ENCODE assay signal across 10 cellular contexts in the genomic region with DNA sequence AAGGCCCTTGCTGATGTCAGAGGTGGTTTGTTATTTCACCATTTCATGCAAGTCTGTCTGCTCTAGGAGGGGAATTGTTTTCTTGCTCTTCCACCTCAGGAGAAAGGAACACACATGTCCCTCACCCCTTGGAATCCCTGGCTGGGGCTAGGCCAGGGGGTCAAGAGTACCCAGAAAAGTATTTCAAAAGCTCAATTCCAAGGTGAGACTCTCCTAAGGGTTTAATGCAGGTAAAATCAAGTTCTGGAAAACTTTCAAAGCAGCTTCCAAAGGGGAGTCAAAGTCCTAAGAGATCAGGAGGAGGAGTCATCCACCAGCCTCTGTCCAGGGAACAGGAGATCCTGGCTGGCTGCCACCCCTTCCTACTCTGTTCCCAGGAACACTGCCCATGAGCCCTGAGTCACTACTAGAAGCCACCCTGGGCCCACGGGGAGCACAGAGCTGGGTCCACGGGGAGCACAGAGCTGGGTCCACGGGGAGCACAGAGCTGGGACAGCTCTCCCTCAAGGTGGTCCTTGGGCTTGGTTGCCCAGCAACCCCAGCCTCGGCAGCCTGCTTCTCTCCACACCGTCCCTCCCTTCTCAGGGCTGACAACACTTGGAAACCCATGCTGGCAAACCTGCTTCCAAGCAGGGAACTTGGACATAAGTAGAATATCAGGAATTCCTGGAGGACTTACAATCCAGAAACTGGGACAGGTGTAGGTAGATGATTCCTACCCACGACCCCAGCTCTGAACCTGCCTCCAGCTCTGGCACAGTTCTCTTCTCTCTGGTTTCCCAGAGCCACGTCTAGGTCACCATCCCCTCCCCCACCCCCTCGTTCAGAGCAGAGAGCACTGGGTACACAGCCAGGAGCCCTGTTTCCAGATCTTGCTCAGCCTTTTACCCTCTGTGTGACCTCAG. TPM values are rescaled to one million over a fixed set of nuclear protein-coding genes. Genes with fewer than 3 reads are reported as not detected.
DNase-seq lines count a peak whose midpoint lies in the region; ATAC-seq and TF ChIP-seq lines count a peak whose summit lies in the region.
"Had no signal": no experiment of that assay in that cellular context is flagged by ENCODE, and none has a peak within 500 bp of the region (broad histone marks: within the 10 kb centered on the region; RNA-seq: fewer than 3 reads in every experiment).

No MANE protein-coding gene starts in this region.

- H3K9ac ChIP-seq in PC-3 (ENCODE audit: low read length), result no peak overlapping the region
- peak overlapping the region; percentile 19 to 57 for H3K9ac ChIP-seq in mucosa of rectum (ENCODE audit: low read depth in 1 of 2, low read length in 2 of 2)

- no peaks in the 10 kb centered on the region for H3F3A ChIP-seq in PC-3 (ENCODE audit: low read length, unreplicated experiment)

- intact Hi-C loops in PC-3 (cut with micrococcal nuclease), result no loop called here

- no peaks in the 10 kb centered on the region for H3K79me2 ChIP-seq in PC-3 (ENCODE audit: low read length)

- CTCF ChIA-PET in PC-3 (lab: Charles Lee), result no interaction called here

- H3K4me3 ChIP-seq in BE2C (ENCODE audit: low read depth, low read length) (no peak overlapping the region), PC-3 (ENCODE audit: low read length) (no peak overlapping the region), epithelial cell of proximal tubule (ENCODE audit: low read depth, low read length) (no peak overlapping the region), mucosa of rectum (ENCODE audit: low read length in 2 of 2) (peak overlapping the region; percentile 2 to 41)

- H3K9me3 ChIP-seq in BE2C, result no peaks in the 10 kb centered on the region
- H3K9me3 ChIP-seq in PC-3 (ENCODE audit: low read length), result no peaks in the 10 kb centered on the region
- no peaks in the 10 kb centered on the region for H3K9me3 ChIP-seq in mucosa of rectum (ENCODE audit: control insufficient read depth in 2 of 2, low read length in 2 of 2)

- peaks cover 10% of the 10 kb centered on the region for H3K4me1 ChIP-seq in BE2C
- peaks cover 20% of the 10 kb centered on the region for H3K4me1 ChIP-seq in PC-3 (ENCODE audit: insufficient read depth, low read length)
- H3K4me1 ChIP-seq in mucosa of rectum (ENCODE audit: control insufficient read depth in 2 of 2, insufficient read depth in 2 of 2, low read length in 2 of 2), result peaks cover 24 to 35% of the 10 kb centered on the region in 2 donors

- DNase-seq in BE2C, result peak; percentile 63
- DNase-seq in PC-3, result peak; percentile 87
- DNase-seq in epithelial cell of proximal tubule (ENCODE audit: low read depth), result peak; percentile 70
- no peak for DNase-seq in NCI-H526 treated with DMSO at 0.1 percent for 48 hours (lab: John Stamatoyannopoulos, UW)
- no peak for DNase-seq in NCI-H2171 treated with DMSO at 0.1 percent for 48 hours (lab: John Stamatoyannopoulos, UW)
- DNase-seq: activated T-cell treated with anti-CD3 and anti-CD28 coated beads for 4 hours, DMS79 treated with DMSO at 0.1 percent for 48 hours had no signal

- BruUV-seq in PC-3 (replicated peaks; lab: Mats Ljungman, UMichigan), result no TSS peak

- ATAC-seq in PC-3 (peak; percentile 96), GM19035 (IDR thresholded peaks at IDR 0.05; ENCODE audit: unreplicated experiment) (no peak), HG03280 (IDR thresholded peaks at IDR 0.05; ENCODE audit: unreplicated experiment) (no peak)

- no peak overlapping the region for H2AFZ ChIP-seq in PC-3 (ENCODE audit: low read length)

- H4K20me1 ChIP-seq in PC-3 (ENCODE audit: low read length), result no peaks in the 10 kb centered on the region

- no peaks in the 10 kb centered on the region for H3K9me2 ChIP-seq in PC-3 (replicated peaks; ENCODE audit: low read length)

- POLR2A ChIA-PET in PC-3 (lab: Charles Lee; ENCODE audit: unreplicated experiment), result no interaction called here

- no peak overlapping the region for H3K4me2 ChIP-seq in PC-3 (ENCODE audit: low read length)

- H3K27me3 ChIP-seq in BE2C (no peaks in the 10 kb centered on the region), PC-3 (ENCODE audit: low read length) (no peaks in the 10 kb centered on the region), mucosa of rectum (ENCODE audit: control insufficient read depth in 2 of 2, insufficient read depth in 2 of 2, low read length in 2 of 2) (no peaks in the 10 kb centered on the region)

- H3K36me3 ChIP-seq in BE2C, result no peaks in the 10 kb centered on the region
- H3K36me3 ChIP-seq in PC-3 (ENCODE audit: low read depth, low read length), result no peaks in the 10 kb centered on the region
- H3K36me3 ChIP-seq in mucosa of rectum (ENCODE audit: control insufficient read depth in 2 of 2, insufficient read depth in 2 of 2, low read length in 2 of 2), result no peaks in the 10 kb centered on the region

- no peak for TF ChIP-seq CTCF in BE2C (IDR thresholded peaks at IDR 0.05; ENCODE audit: low read depth, low read length)
- TF ChIP-seq CTCF in PC-3 (conservative IDR thresholded peaks at IDR 0.05; ENCODE audit: low read depth, low read length), result no peak
- no peak for TF ChIP-seq CTCF in epithelial cell of proximal tubule (conservative IDR thresholded peaks at IDR 0.05; ENCODE audit: low read depth, low read length)

- H3K27ac ChIP-seq in PC-3 (ENCODE audit: low read length) (peak overlapping the region; percentile 47), mucosa of rectum (ENCODE audit: low read depth in 2 of 2, low read length in 2 of 2) (peak overlapping the region; percentile 71 to 91)

RNA-seq across cellular contexts. Expression of gene CDKN1A, which starts 35.3 kb away (rescaled TPM):
- polyA plus RNA-seq in BE2C (2012; ENCODE audit: insufficient read depth, insufficient read length, low read depth), result 43.3 TPM
- total RNA-seq in PC-3 (2014; rRNA removed) (79.5 and 91.5 TPM in 2 replicates), epithelial cell of proximal tubule (208 and 427 TPM in 2 replicates)

RNA-seq across cellular contexts. Expression of gene SRSF3, which starts 49.0 kb away (rescaled TPM):
- polyA plus RNA-seq in BE2C (2012; ENCODE audit: insufficient read depth, insufficient read length, low read depth), result 375 TPM
- 206 and 297 TPM in 2 replicates for total RNA-seq in PC-3 (2014; rRNA removed)
- total RNA-seq in epithelial cell of proximal tubule, result 453 and 700 TPM in 2 replicates

RNA-seq across cellular contexts. Expression of gene RAB44, which starts 54.5 kb away (rescaled TPM):
- polyA plus RNA-seq in BE2C (2012; ENCODE audit: insufficient read depth, insufficient read length, low read depth), result 0.17 TPM
- total RNA-seq in PC-3 (2014; rRNA removed) (not detected in 2 replicates), epithelial cell of proximal tubule (under 0.01 TPM in 1 of 2 replicates, not detected in the other)

Comparison
In these comparisons a context has a peak if more than half of its experiments do, and no peak if none do; other contexts are left out.
1. DNase-seq: peak in BE2C (single experiment), PC-3 (single experiment) and epithelial cell of proximal tubule (single experiment); none in NCI-H526 treated with DMSO at 0.1 percent for 48 hours (single experiment) and NCI-H2171 treated with DMSO at 0.1 percent for 48 hours (single experiment).
2. H3K4me3 ChIP-seq: peak in mucosa of rectum (2 of 2); none in BE2C (single experiment), PC-3 (single experiment) and epithelial cell of proximal tubule (single experiment).